In genomic region chr13:42628666-42629065, GRCh38 we compare ENCODE assay signal across 36 cellular contexts. TPM values are rescaled to one million over a fixed set of nuclear protein-coding genes. Genes with fewer than 3 reads are reported as not detected.
"Had no signal": no experiment of that assay in that cellular context is flagged by ENCODE, and none has a peak within 500 bp of the region (broad histone marks: within the 10 kb centered on the region; RNA-seq: fewer than 3 reads in every experiment).

No MANE protein-coding gene starts in this region.

- FAIRE-seq: astrocyte, bronchial epithelial cell had no signal

- H3K36me3 ChIP-seq: adrenal gland, ascending aorta, brain microvascular endothelial cell, breast epithelium, cardiac muscle cell had no signal

- H3K27ac ChIP-seq: adrenal gland, ascending aorta, body of pancreas, brain microvascular endothelial cell, breast epithelium, cardiac muscle cell had no signal

- ATAC-seq: activated naive CD4-positive, alpha-beta T cell treated with anti-CD3 and anti-CD28 coated beads, Interleukin-2, amount 50 U/mL, for 72 hours; activated naive CD8-positive, alpha-beta T cell treated with anti-CD3 and anti-CD28 coated beads, Interleukin-2, amount 50 U/mL, for 24 hours; activated T-cell treated with anti-CD3 and anti-CD28 coated beads, Interleukin-2, amount 50 U/mL, for 4 hours; activated T-cell treated with anti-CD3 and anti-CD28 coated beads, Interleukin-2, amount 50 U/mL, for 72 hours; activated T-helper 17 cell treated with anti-CD3 and anti-CD28 coated beads, Interleukin-2, amount 50 U/mL, for 72 hours; body of pancreas had no signal

- H3K9me3 ChIP-seq: adrenal gland, ascending aorta, body of pancreas, breast epithelium had no signal

- H3K27me3 ChIP-seq: adrenal gland, ascending aorta, body of pancreas, brain microvascular endothelial cell, breast epithelium, cardiac muscle cell had no signal

- H3K4me1 ChIP-seq: adrenal gland, ascending aorta, breast epithelium had no signal

- H3K4me3 ChIP-seq: adrenal gland, ascending aorta, body of pancreas, breast epithelium, cardiac muscle cell had no signal

- DNase-seq: activated effector memory CD4-positive, alpha-beta T cell treated with anti-CD3 and anti-CD28 coated beads, Interleukin-2, amount 50 U/mL, for 16 hours; activated effector memory CD4-positive, alpha-beta T cell treated with Interleukin-2 at 50 U/mL for 16 hours; activated gamma-delta T cell; activated gamma-delta T cell treated with Interleukin-2 at 50 U/mL for 16 hours; activated naive CD4-positive, alpha-beta T cell; activated naive CD4-positive, alpha-beta T cell treated with anti-CD3 and anti-CD28 coated beads for 36 hours; activated naive CD4-positive, alpha-beta T cell treated with anti-CD3 and anti-CD28 coated beads, Interleukin-2, amount 10 ng/mL, durations not matched to agents 7 days and 5 days; activated naive CD4-positive, alpha-beta T cell treated with anti-CD3 and anti-CD28 coated beads, Interleukin-2, amount 50 U/mL, for 16 hours; activated naive CD4-positive, alpha-beta T cell treated with Interleukin-2 at 50 U/mL for 16 hours; activated naive CD8-positive, alpha-beta T cell treated with anti-CD3 and anti-CD28 coated beads for 36 hours; activated naive CD8-positive, alpha-beta T cell treated with anti-CD3 and anti-CD28 coated beads, Interleukin-2, amount 10 ng/mL, durations not matched to agents 7 days and 5 days; activated naive CD8-positive, alpha-beta T cell treated with anti-CD3 and anti-CD28 coated beads, Interleukin-2, amount 50 U/mL, for 24 hours; activated T-cell treated with anti-CD3 and anti-CD28 coated beads, Interleukin-2, amount 50 U/mL, for 1 hour; activated T-cell treated with anti-CD3 and anti-CD28 coated beads, Interleukin-2, amount 50 U/mL, for 24 hours; activated T-cell treated with anti-CD3 and anti-CD28 coated beads, Interleukin-2, amount 50 U/mL, for 4 hours; activated T-cell treated with anti-CD3 and anti-CD28 coated beads, Interleukin-2, amount 50 U/mL, for 48 hours; activated T-cell treated with anti-CD3 and anti-CD28 coated beads, Interleukin-2, amount 50 U/mL, for 72 hours; adrenal gland; amniotic stem cell; amygdala; anterior cingulate cortex; aorta; body of pancreas; brain microvascular endothelial cell; caudate nucleus; central memory CD4-positive, alpha-beta T cell; cerebellar nuclear complex had no signal

RNA-seq across cellular contexts. Expression of gene TNFSF11, which starts 54.7 kb away (rescaled TPM):
- total RNA-seq: activated naive CD8-positive, alpha-beta T cell treated with anti-CD3 and anti-CD28 coated beads, Interleukin-2, amount 10 ng/mL, durations not matched to agents 7 days and 5 days; adrenal gland; ascending aorta; astrocyte; cardiac muscle cell; cardiac septum; cerebellum had no signal
- polyA plus RNA-seq: adrenal gland, aorta, cardiac muscle cell had no signal
